In genomic region chr2:2762898-2763287, GRCh38 we compare ENCODE assay signal across 22 cellular contexts.
"Had no signal": no experiment of that assay in that cellular context is flagged by ENCODE, and none has a peak within 500 bp of the region (broad histone marks: within the 10 kb centered on the region; RNA-seq: fewer than 3 reads in every experiment).

No MANE protein-coding gene starts in this region.

- H3K4me3 ChIP-seq: body of pancreas, lower lobe of right lung, neural progenitor cell, prostate gland, SK-N-MC, skin epidermis, thyroid gland, upper lobe of right lung had no signal

- H3K4me3 Mint-ChIP-seq: activated CD4-positive, alpha-beta memory T cell treated with anti-CD3 and anti-CD28 coated beads, Interleukin-2, amount 10 ng/mL, durations not matched to agents 7 days and 5 days; activated CD4-positive, alpha-beta T cell treated with anti-CD3 and anti-CD28 coated beads, Interleukin-2, amount 10 ng/mL, durations not matched to agents 24 days and 14 days; activated naive CD4-positive, alpha-beta T cell treated with anti-CD3 and anti-CD28 coated beads, Interleukin-2, amount 10 ng/mL, durations not matched to agents 7 days and 5 days; activated T-cell treated with anti-CD3 and anti-CD28 coated beads, Interleukin-2, amount 50 U/mL, for 72 hours; naive thymus-derived CD8-positive, alpha-beta T cell; neural progenitor cell had no signal

- H3K4me1 ChIP-seq: body of pancreas, lower lobe of right lung, prostate gland, upper lobe of right lung had no signal

- ATAC-seq: activated CD4-positive, CD25-positive, alpha-beta regulatory T cell treated with anti-CD3 and anti-CD28 coated beads, Interleukin-2, amount 50 U/mL, for 24 hours; activated T-cell treated with anti-CD3 and anti-CD28 coated beads, Interleukin-2, amount 50 U/mL, for 72 hours; body of pancreas; naive thymus-derived CD8-positive, alpha-beta T cell; right cardiac atrium; upper lobe of right lung had no signal

- H3K36me3 ChIP-seq: lower lobe of right lung, neural progenitor cell, prostate gland, thyroid gland, upper lobe of right lung had no signal

- H3K4me1 Mint-ChIP-seq: activated CD4-positive, alpha-beta memory T cell treated with anti-CD3 and anti-CD28 coated beads, Interleukin-2, amount 10 ng/mL, durations not matched to agents 7 days and 5 days; activated CD4-positive, alpha-beta T cell treated with anti-CD3 and anti-CD28 coated beads, Interleukin-2, amount 10 ng/mL, durations not matched to agents 24 days and 14 days; activated naive CD4-positive, alpha-beta T cell treated with anti-CD3 and anti-CD28 coated beads, Interleukin-2, amount 10 ng/mL, durations not matched to agents 7 days and 5 days; naive thymus-derived CD8-positive, alpha-beta T cell had no signal

- H3K9me3 Mint-ChIP-seq: activated CD4-positive, alpha-beta memory T cell treated with anti-CD3 and anti-CD28 coated beads, Interleukin-2, amount 10 ng/mL, durations not matched to agents 7 days and 5 days; activated CD4-positive, alpha-beta T cell treated with anti-CD3 and anti-CD28 coated beads, Interleukin-2, amount 10 ng/mL, durations not matched to agents 24 days and 14 days; activated T-cell treated with anti-CD3 and anti-CD28 coated beads, Interleukin-2, amount 50 U/mL, for 72 hours had no signal

- H3K27ac Mint-ChIP-seq: activated CD4-positive, alpha-beta memory T cell treated with anti-CD3 and anti-CD28 coated beads, Interleukin-2, amount 10 ng/mL, durations not matched to agents 7 days and 5 days; activated CD4-positive, alpha-beta T cell treated with anti-CD3 and anti-CD28 coated beads, Interleukin-2, amount 10 ng/mL, durations not matched to agents 24 days and 14 days; activated naive CD4-positive, alpha-beta T cell treated with anti-CD3 and anti-CD28 coated beads, Interleukin-2, amount 10 ng/mL, durations not matched to agents 7 days and 5 days; activated T-cell treated with anti-CD3 and anti-CD28 coated beads, Interleukin-2, amount 50 U/mL, for 72 hours; naive thymus-derived CD8-positive, alpha-beta T cell; neural progenitor cell had no signal

- H3K27me3 ChIP-seq: body of pancreas, neural progenitor cell, thyroid gland, upper lobe of right lung had no signal

- H3K9me3 ChIP-seq: body of pancreas, prostate gland, thyroid gland, upper lobe of right lung had no signal

- DNase-seq: activated CD4-positive, alpha-beta memory T cell treated with anti-CD3 and anti-CD28 coated beads, Interleukin-2, amount 10 ng/mL, durations not matched to agents 7 days and 5 days; activated CD4-positive, alpha-beta T cell treated with anti-CD3 and anti-CD28 coated beads, Interleukin-2, amount 10 ng/mL, durations not matched to agents 24 days and 14 days; activated effector memory CD4-positive, alpha-beta T cell treated with anti-CD3 and anti-CD28 coated beads, Interleukin-2, amount 50 U/mL, for 16 hours; activated naive CD4-positive, alpha-beta T cell treated with anti-CD3 and anti-CD28 coated beads, Interleukin-2, amount 10 ng/mL, durations not matched to agents 7 days and 5 days; activated T-cell treated with anti-CD3 and anti-CD28 coated beads, Interleukin-2, amount 50 U/mL, for 72 hours; body of pancreas; caudate nucleus; dermis blood vessel endothelial cell; effector CD8-positive, alpha-beta T cell; left cardiac atrium; lower lobe of right lung; naive thymus-derived CD8-positive, alpha-beta T cell; right cardiac atrium; stimulated activated naive CD4-positive, alpha-beta T cell; upper lobe of right lung had no signal

- H3K27ac ChIP-seq: body of pancreas, lower lobe of right lung, neural progenitor cell, prostate gland, SK-N-MC, upper lobe of right lung, VCaP had no signal

- H3K27me3 Mint-ChIP-seq: activated CD4-positive, alpha-beta memory T cell treated with anti-CD3 and anti-CD28 coated beads, Interleukin-2, amount 10 ng/mL, durations not matched to agents 7 days and 5 days; activated CD4-positive, alpha-beta T cell treated with anti-CD3 and anti-CD28 coated beads, Interleukin-2, amount 10 ng/mL, durations not matched to agents 24 days and 14 days; naive thymus-derived CD8-positive, alpha-beta T cell had no signal
